Comparison of ENCODE assay signal across 11 cellular contexts in the genomic region with DNA sequence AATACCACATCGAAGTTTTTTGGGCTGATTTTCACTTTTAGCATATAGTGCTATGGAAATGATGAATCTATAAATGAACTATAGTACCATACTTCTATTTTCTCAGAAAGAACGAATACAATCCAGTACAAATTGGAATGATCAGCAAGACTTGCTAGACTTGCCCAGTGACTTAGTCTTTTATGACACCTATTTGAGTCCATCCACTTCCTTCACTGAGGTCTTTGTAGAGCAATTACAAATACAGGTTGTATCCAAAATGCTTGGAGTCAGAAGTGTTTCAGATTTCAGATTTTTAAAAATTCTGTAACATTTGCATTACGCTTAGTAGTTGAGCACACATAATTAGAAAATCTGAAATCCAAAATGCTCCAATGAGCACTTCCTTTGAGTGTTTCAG.
DNase-seq lines count a peak whose midpoint lies in the region; ATAC-seq, FAIRE-seq and TF ChIP-seq lines count a peak whose summit lies in the region.
"Had no signal": no experiment of that assay in that cellular context is flagged by ENCODE, and none has a peak within 500 bp of the region (broad histone marks: within the 10 kb centered on the region; RNA-seq: fewer than 3 reads in every experiment).

No MANE protein-coding gene starts in this region.

- peaks cover 43 to 71% (median 55%) of the 10 kb centered on the region in 4 donors for H3K4me1 Mint-ChIP-seq in CD4-positive, CD25-positive, alpha-beta regulatory T cell

- no peak for ATAC-seq in CD4-positive, CD25-positive, alpha-beta regulatory T cell (ENCODE audit: low read depth in 2 of 2)
- no peak for ATAC-seq in GM12878
- no peak for ATAC-seq in GM19023 (IDR thresholded peaks at IDR 0.05; ENCODE audit: unreplicated experiment)
- ATAC-seq in HG03095 (IDR thresholded peaks at IDR 0.05; ENCODE audit: unreplicated experiment): no peak

- no peaks in the 10 kb centered on the region for H3K36me3 ChIP-seq in CD4-positive, CD25-positive, alpha-beta regulatory T cell (ENCODE audit: control insufficient read depth, insufficient read depth, low read length)
- no peaks in the 10 kb centered on the region for H3K36me3 ChIP-seq in KMS-11 (ENCODE audit: insufficient read depth)
- H3K36me3 ChIP-seq in GM12878 (ENCODE audit: control insufficient read depth in 2 of 2, insufficient read depth in 2 of 2, low read length in 1 of 2): peaks cover 0 to 2% of the 10 kb centered on the region in 2 experiments; a peak in 1 of 4 replicates
- no peaks in the 10 kb centered on the region for H3K36me3 ChIP-seq in neutrophil
- no peaks in the 10 kb centered on the region for H3K36me3 ChIP-seq in adrenal gland (replicated peaks in 1 of 2)

- RAD21 ChIA-PET in GM12878 (lab: Charles Lee; ENCODE audit: unreplicated experiment): interaction anchor here (0.6 to 2.7 kb wide), 2 partner anchors 21 to 432 kb away, joined by 3 to 5 read pairs; no protein-coding TSS in a partner anchor

- H3K9ac ChIP-seq in KMS-11 (no peak overlapping the region), GM12878 (ENCODE audit: control insufficient read depth, insufficient read depth, low read length) (no peak overlapping the region)

- POLR2A ChIA-PET in GM12878 (lab: Charles Lee): interaction anchor here (0.6 to 2.7 kb wide), 5 partner anchors 12 to 395 kb away, joined by 3 to 12 read pairs (median 10); no protein-coding TSS in a partner anchor

- no peaks in the 10 kb centered on the region for H3K27me3 Mint-ChIP-seq in CD4-positive, CD25-positive, alpha-beta regulatory T cell

- no peak overlapping the region for H2AFZ ChIP-seq in KMS-11 (ENCODE audit: low read depth)
- no peak overlapping the region for H2AFZ ChIP-seq in GM12878 (ENCODE audit: control insufficient read depth, low read depth, low read length)

- H3K27ac Mint-ChIP-seq in CD4-positive, CD25-positive, alpha-beta regulatory T cell: peak overlapping the region in 2 of 3 donors; percentile 32 to 52

- H3K79me2 ChIP-seq in KMS-11 (ENCODE audit: insufficient read depth, low read depth): peaks cover 94% of the 10 kb centered on the region
- peaks cover 89% of the 10 kb centered on the region for H3K79me2 ChIP-seq in GM12878 (ENCODE audit: control insufficient read depth, insufficient read depth, low read length)

- TF ChIP-seq CTCF in KMS-11 (conservative IDR thresholded peaks at IDR 0.05; ENCODE audit: low read depth, low read length) (no peak), GM12878 (IDR thresholded peaks at IDR 0.05 in 2 of 3, conservative IDR thresholded peaks at IDR 0.05 in 1 of 3; ENCODE audit: control insufficient read depth in 2 of 3, extremely low read depth in 1 of 3, insufficient read depth in 1 of 3, low read depth in 3 of 3, low read length in 3 of 3) (no peak), neutrophil (IDR thresholded peaks at IDR 0.05) (no peak), adrenal gland (IDR thresholded peaks at IDR 0.05) (no peak)

- no peaks in the 10 kb centered on the region for H3K9me3 Mint-ChIP-seq in CD4-positive, CD25-positive, alpha-beta regulatory T cell

- 90% methylated on average over 3 of the region's 3 CpGs for WGBS in GM12878 (ENCODE audit: insufficient coverage, insufficient replicate concordance, low lambda C conversion rate, missing lambda C conversion rate)
- 94 to 97% (median 96%) methylated on average over 3 of the region's 3 CpGs for WGBS in adrenal gland, 4 donors

- H3K4me3 Mint-ChIP-seq in CD4-positive, CD25-positive, alpha-beta regulatory T cell: no peak overlapping the region

- no peak for TF ChIP-seq RAD21 in GM12878 (IDR thresholded peaks at IDR 0.05; ENCODE audit: insufficient read depth, low read depth, low read length)

- H4K20me1 ChIP-seq in KMS-11 (ENCODE audit: insufficient read depth): peaks cover 19% of the 10 kb centered on the region
- H4K20me1 ChIP-seq in GM12878 (ENCODE audit: control insufficient read depth, insufficient read depth): no peaks in the 10 kb centered on the region

- CTCF ChIA-PET in GM12878 (lab: Yijun Ruan, JAX): interaction anchor here (0.6 to 3.1 kb wide), 3 partner anchors 20 to 57 kb away, joined by 3 to 20 read pairs (median 5); no protein-coding TSS in a partner anchor

- BruUV-seq in GM12878 (replicated peaks; lab: Mats Ljungman, UMichigan): TSS peak; percentile 37

- FAIRE-seq in GM12878 (lab: Jason Lieb, UNC): no peak

- peaks cover 43% of the 10 kb centered on the region for H3K4me1 ChIP-seq in CD4-positive, CD25-positive, alpha-beta regulatory T cell (ENCODE audit: control insufficient read depth, insufficient read depth, low read length, poor library complexity, severe bottlenecking)
- H3K4me1 ChIP-seq in KMS-11 (ENCODE audit: low read depth, poor library complexity, severe bottlenecking): peaks cover 46% of the 10 kb centered on the region
- peaks cover 15% of the 10 kb centered on the region for H3K4me1 ChIP-seq in GM12878 (ENCODE audit: control insufficient read depth, insufficient read depth, low read length)
- peaks cover 79 to 89% of the 10 kb centered on the region in 2 experiments for H3K4me1 ChIP-seq in neutrophil (ENCODE audit: control insufficient read depth in 1 of 2, insufficient read depth in 1 of 2, low read depth in 1 of 2, low read length in 1 of 2)
- H3K4me1 ChIP-seq in adrenal gland (replicated peaks in 1 of 2): peaks cover 30 to 60% of the 10 kb centered on the region in 2 donors

- H3K4me3 ChIP-seq in CD4-positive, CD25-positive, alpha-beta regulatory T cell (ENCODE audit: low read depth, low read length): no peak overlapping the region
- H3K4me3 ChIP-seq in KMS-11 (IDR thresholded peaks at IDR 0.05; ENCODE audit: insufficient read depth, low read depth, low read length) (no peak overlapping the region), GM12878 (no peak overlapping the region), neutrophil (ENCODE audit: low read depth in 1 of 2, low read length in 1 of 2) (peak overlapping the region; percentile 33 to 55), adrenal gland (no peak overlapping the region)

- in situ Hi-C loops in GM12878 (cut with MboI) (no loop called here), KBM-7 (cut with MboI; ENCODE audit: low pct_unique_long_range_greater_than_20kb, low sequenced_read_pairs) (no loop called here)

- H3K4me2 ChIP-seq in KMS-11 (peak overlapping the region; percentile 57; the same call in 1 of the 2 replicates), GM12878 (ENCODE audit: control insufficient read depth, insufficient read depth) (no peak overlapping the region)

- H3K27me3 ChIP-seq in CD4-positive, CD25-positive, alpha-beta regulatory T cell (ENCODE audit: control insufficient read depth, insufficient read depth, low read length): no peaks in the 10 kb centered on the region
- H3K27me3 ChIP-seq in KMS-11 (ENCODE audit: insufficient read depth, low read depth) (no peaks in the 10 kb centered on the region), GM12878 (replicated peaks in 1 of 2; ENCODE audit: control insufficient read depth in 2 of 2, insufficient read depth in 2 of 2, low read length in 1 of 2) (no peaks in the 10 kb centered on the region), neutrophil (no peaks in the 10 kb centered on the region), adrenal gland (no peaks in the 10 kb centered on the region)

- TF ChIP-seq POLR2A in GM12878 (IDR thresholded peaks at IDR 0.05; ENCODE audit: low read depth, low read length): no peak
- no peak for TF ChIP-seq POLR2A in adrenal gland (IDR thresholded peaks at IDR 0.05)

- H3K9me3 ChIP-seq in CD4-positive, CD25-positive, alpha-beta regulatory T cell (ENCODE audit: control insufficient read depth in 2 of 2, low read length in 2 of 2): no peaks in the 10 kb centered on the region
- no peaks in the 10 kb centered on the region; the same call in 2 of the 3 replicates for H3K9me3 ChIP-seq in GM12878 (replicated peaks; ENCODE audit: control insufficient read depth, insufficient read depth, low read length)
- no peaks in the 10 kb centered on the region for H3K9me3 ChIP-seq in neutrophil
- no peaks in the 10 kb centered on the region for H3K9me3 ChIP-seq in adrenal gland (replicated peaks in 1 of 3)

- intact Hi-C loops in GM12878 (cut with micrococcal nuclease; ENCODE audit: unreplicated experiment) (no loop called here), adrenal gland (cut with DNase I) (no loop called here)

- SMC1A ChIA-PET in GM12878 (lab: Charles Lee; ENCODE audit: uncharacterized antibody, unreplicated experiment): interaction anchor here (2.0 kb wide), 1 partner anchor 19 kb away, joined by 21 read pairs; no protein-coding TSS in a partner anchor

- H3K36me3 Mint-ChIP-seq in CD4-positive, CD25-positive, alpha-beta regulatory T cell: peaks cover 12% of the 10 kb centered on the region

- no peak overlapping the region for H3K27ac ChIP-seq in CD4-positive, CD25-positive, alpha-beta regulatory T cell (ENCODE audit: insufficient read depth, low read length, poor library complexity, severe bottlenecking)
- H3K27ac ChIP-seq in KMS-11: peak overlapping the region; percentile 58; the same call in 1 of the 2 replicates
- H3K27ac ChIP-seq in GM12878 (ENCODE audit: control insufficient read depth, insufficient read depth): no peak overlapping the region
- H3K27ac ChIP-seq in neutrophil: peak overlapping the region; percentile 95
- H3K27ac ChIP-seq in adrenal gland: peak overlapping the region in 1 of 5 donors; percentile 53

- no peak for DNase-seq in CD4-positive, CD25-positive, alpha-beta regulatory T cell
- no peak for DNase-seq in GM12878 (ENCODE audit: low read depth, low spot score)
- no peak for DNase-seq in adrenal gland
- DNase-seq in KBM-7: no peak
- DNase-seq: activated CD4-positive, alpha-beta T cell treated with anti-CD3 and anti-CD28 coated beads for 1 hour; DMS79; SHP77 treated with DMSO at 0.1 percent for 48 hours had no signal

- no peak for TF ChIP-seq EP300 in GM12878 (IDR thresholded peaks at IDR 0.05; ENCODE audit: borderline replicate concordance in 1 of 2, control insufficient read depth in 1 of 2, low read depth in 2 of 2, low read length in 2 of 2)

TF ChIP-seq in GM12878, 131 proteins besides CTCF, POLR2A, EP300 and RAD21 (continues in another document):
- TF ChIP-seq ZBED1 (IDR thresholded peaks at IDR 0.05; ENCODE audit: borderline replicate concordance): no peak
- no peak for TF ChIP-seq ZNF274 (IDR thresholded peaks at IDR 0.05; ENCODE audit: insufficient read depth, insufficient read length)
- TF ChIP-seq SREBF1 (IDR thresholded peaks at IDR 0.05; ENCODE audit: low read length): no peak
- no peak for TF ChIP-seq IKZF2 (IDR thresholded peaks at IDR 0.05)
- TF ChIP-seq IRF4 (IDR thresholded peaks at IDR 0.05; ENCODE audit: low read depth, low read length): no peak

Comparison
In these comparisons a context has a peak if more than half of its experiments do, and no peak if none do; other contexts are left out.
1. H3K27ac ChIP-seq: peak in KMS-11 (single experiment) and neutrophil (single experiment); none in CD4-positive, CD25-positive, alpha-beta regulatory T cell (single experiment) and GM12878 (single experiment).
2. H3K4me3 ChIP-seq: peak in neutrophil (2 of 2); none in CD4-positive, CD25-positive, alpha-beta regulatory T cell (single experiment), KMS-11 (single experiment), GM12878 (single experiment) and adrenal gland (0 of 4).